1 cellular context compared by ENCODE assay signal in the genomic region with DNA sequence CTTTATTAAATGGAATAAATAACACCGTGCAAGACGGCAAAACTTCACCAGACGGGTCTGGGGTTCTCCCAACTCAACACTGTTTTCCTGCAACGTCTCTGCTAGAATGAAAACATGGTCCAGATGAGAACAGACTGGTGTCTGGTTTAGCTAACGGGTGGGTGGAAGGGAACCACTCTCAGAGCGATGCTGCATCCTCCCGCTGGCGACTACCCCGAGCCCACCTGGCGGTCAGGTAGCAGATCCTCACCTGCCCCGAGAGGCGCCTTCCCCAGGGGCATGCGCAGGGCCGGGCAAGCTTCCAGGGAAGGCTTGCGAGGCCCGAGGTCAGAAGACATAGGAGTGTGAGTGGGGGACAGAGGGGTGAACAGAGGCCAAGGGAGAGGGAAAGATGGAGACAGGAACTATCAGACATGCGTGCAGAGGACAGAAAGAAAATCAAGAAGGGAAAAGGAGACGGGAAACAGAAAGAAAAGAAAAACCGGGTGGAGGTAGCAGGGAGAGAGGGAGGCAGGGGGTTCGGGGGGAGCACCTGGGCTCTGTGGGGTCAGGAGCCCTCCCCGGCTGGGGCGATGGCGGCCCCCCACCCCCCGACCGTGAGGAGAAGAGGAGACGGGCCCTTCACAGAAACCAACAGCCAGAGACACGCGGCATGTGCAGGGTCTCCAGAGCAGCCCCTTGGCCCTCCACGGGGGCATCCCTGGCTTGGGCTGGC.
TF ChIP-seq lines count a peak whose summit lies in the region.

No MANE protein-coding gene starts in this region.

TF ChIP-seq in HepG2, 621 proteins besides CTCF, POLR2A, EP300 and RAD21 (continued from another document):
- TF ChIP-seq, protein P1, sequence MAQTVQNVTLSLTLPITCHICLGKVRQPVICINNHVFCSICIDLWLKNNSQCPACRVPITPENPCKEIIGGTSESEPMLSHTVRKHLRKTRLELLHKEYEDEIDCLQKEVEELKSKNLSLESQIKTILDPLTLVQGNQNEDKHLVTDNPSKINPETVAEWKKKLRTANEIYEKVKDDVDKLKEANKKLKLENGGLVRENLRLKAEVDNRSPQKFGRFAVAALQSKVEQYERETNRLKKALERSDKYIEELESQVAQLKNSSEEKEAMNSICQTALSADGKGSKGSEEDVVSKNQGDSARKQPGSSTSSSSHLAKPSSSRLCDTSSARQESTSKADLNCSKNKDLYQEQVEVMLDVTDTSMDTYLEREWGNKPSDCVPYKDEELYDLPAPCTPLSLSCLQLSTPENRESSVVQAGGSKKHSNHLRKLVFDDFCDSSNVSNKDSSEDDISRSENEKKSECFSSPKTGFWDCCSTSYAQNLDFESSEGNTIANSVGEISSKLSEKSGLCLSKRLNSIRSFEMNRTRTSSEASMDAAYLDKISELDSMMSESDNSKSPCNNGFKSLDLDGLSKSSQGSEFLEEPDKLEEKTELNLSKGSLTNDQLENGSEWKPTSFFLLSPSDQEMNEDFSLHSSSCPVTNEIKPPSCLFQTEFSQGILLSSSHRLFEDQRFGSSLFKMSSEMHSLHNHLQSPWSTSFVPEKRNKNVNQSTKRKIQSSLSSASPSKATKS (CRISPR knock-in tag; IDR thresholded peaks at IDR 0.05) = no peak
- TF ChIP-seq ATAD3A (CRISPR knock-in tag; IDR thresholded peaks at IDR 0.05) (no peak), ZBTB42 (CRISPR knock-in tag; IDR thresholded peaks at IDR 0.05) (no peak), RFX1 (IDR thresholded peaks at IDR 0.05) (no peak)
- TF ChIP-seq, protein P2, sequence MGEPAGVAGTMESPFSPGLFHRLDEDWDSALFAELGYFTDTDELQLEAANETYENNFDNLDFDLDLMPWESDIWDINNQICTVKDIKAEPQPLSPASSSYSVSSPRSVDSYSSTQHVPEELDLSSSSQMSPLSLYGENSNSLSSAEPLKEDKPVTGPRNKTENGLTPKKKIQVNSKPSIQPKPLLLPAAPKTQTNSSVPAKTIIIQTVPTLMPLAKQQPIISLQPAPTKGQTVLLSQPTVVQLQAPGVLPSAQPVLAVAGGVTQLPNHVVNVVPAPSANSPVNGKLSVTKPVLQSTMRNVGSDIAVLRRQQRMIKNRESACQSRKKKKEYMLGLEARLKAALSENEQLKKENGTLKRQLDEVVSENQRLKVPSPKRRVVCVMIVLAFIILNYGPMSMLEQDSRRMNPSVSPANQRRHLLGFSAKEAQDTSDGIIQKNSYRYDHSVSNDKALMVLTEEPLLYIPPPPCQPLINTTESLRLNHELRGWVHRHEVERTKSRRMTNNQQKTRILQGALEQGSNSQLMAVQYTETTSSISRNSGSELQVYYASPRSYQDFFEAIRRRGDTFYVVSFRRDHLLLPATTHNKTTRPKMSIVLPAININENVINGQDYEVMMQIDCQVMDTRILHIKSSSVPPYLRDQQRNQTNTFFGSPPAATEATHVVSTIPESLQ (CRISPR knock-in tag; conservative IDR thresholded peaks at IDR 0.05) = no peak
